ENCODE assay signal across 17 cellular contexts in the genomic region with DNA sequence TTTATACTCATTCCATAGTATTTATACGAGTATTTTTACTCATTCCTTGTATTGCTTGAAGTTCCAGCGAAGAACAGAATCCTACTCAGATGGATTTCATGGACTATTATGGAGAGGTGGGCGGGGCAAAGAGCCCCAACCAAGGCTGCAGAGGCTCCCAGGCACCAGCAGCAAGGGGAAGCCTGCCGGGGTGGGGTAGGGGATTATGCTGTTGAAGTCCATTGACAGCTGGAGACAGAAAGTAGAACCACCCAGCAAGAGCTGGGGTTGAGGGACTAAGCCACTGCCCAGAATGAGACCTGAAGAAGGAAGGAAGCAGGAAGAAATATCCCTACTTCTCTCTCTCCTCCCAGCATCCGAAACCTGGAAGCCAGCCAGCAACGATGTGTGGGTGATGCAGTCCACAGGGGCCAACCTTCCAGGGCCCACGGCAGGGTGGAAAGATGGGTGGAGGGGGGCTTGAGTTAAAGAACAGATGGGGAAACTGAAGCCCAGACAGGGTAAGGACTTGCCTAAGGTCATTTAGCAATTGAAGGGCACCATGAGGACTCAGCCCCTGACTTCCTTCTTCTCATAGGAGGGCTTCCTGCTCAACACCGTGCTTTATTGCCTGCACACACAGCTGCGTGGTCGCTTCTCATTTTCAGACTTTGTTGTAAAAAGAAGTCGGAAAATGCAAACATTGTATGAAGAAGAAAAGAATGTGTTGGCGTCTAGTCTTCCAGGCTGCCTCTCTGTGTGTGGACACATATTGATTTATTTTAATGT. TPM values are rescaled to one million over a fixed set of nuclear protein-coding genes. Genes with fewer than 3 reads are reported as not detected.
A peak's percentile ranks its signal among the peaks of the same experiment; 100 is the strongest.
DNase-seq lines count a peak whose midpoint lies in the region; ATAC-seq and TF ChIP-seq lines count a peak whose summit lies in the region.
"Had no signal": no experiment of that assay in that cellular context is flagged by ENCODE, and none has a peak within 500 bp of the region (broad histone marks: within the 10 kb centered on the region; RNA-seq: fewer than 3 reads in every experiment).

No MANE protein-coding gene starts in this region.

- peak overlapping the region; percentile 88 for H2AK5ac ChIP-seq in mesendoderm (ENCODE audit: low read length)

- no peak for TF ChIP-seq CTCF in CD8-positive, alpha-beta T cell (IDR thresholded peaks at IDR 0.05)
- no peak for TF ChIP-seq CTCF in endothelial cell (IDR thresholded peaks at IDR 0.05; ENCODE audit: unreplicated experiment)

- DNase-seq in CD8-positive, alpha-beta T cell: no peak
- DNase-seq in HT-29 (ENCODE audit: low spot score) (peak; percentile 43), OCI-M1 (lab: John Stamatoyannopoulos, UW) (peak; percentile 26), mesendoderm (peak; percentile 46), mucosa of gallbladder (ENCODE audit: low spot score) (no peak), endothelial cell (ENCODE audit: low spot score) (no peak)
- DNase-seq: activated CD4-positive, alpha-beta T cell treated with anti-CD3 and anti-CD28 coated beads for 4 hours; activated T-cell treated with anti-CD3 and anti-CD28 coated beads, Interleukin-2, amount 50 U/mL, for 72 hours; COR-L47; effector CD8-positive, alpha-beta T cell; GM23248; naive B cell had no signal

- no peaks in the 10 kb centered on the region for H3K79me1 ChIP-seq in mesendoderm (ENCODE audit: low read length)

- no peak overlapping the region for H3K4ac ChIP-seq in mesendoderm (ENCODE audit: low read depth, low read length)

- peak overlapping the region; percentile 73 for H3K56ac ChIP-seq in mesendoderm (ENCODE audit: low read length)

- intact Hi-C loops in CD8-positive, alpha-beta T cell (cut with DNase I, micrococcal nuclease): loop anchor here in 1 of 2 experiments (5.0 kb wide), 1 partner anchor 97 kb away; no protein-coding TSS in a partner anchor

- peak overlapping the region; percentile 83 for H2BK120ac ChIP-seq in mesendoderm (ENCODE audit: low read depth, low read length)

- peaks cover 10% of the 10 kb centered on the region for H3K4me1 ChIP-seq in CD8-positive, alpha-beta T cell (ENCODE audit: insufficient read depth, low read length)
- H3K4me1 ChIP-seq in mesendoderm (ENCODE audit: control insufficient read depth, low read depth, low read length): peaks cover 22% of the 10 kb centered on the region
- H3K4me1 ChIP-seq: right atrium auricular region had no signal

- ATAC-seq in CD8-positive, alpha-beta T cell: no peak
- no peak for ATAC-seq in HG03025 (IDR thresholded peaks at IDR 0.05; ENCODE audit: low FRiP score, unreplicated experiment)

- H3K27ac Mint-ChIP-seq in CD8-positive, alpha-beta T cell: no peak overlapping the region
- no peak overlapping the region for H3K27ac Mint-ChIP-seq in endothelial cell (ENCODE audit: unreplicated experiment)
- H3K27ac Mint-ChIP-seq: activated T-cell treated with anti-CD3 and anti-CD28 coated beads, Interleukin-2, amount 50 U/mL, for 72 hours had no signal

- peaks cover 9% of the 10 kb centered on the region for H3K4me1 Mint-ChIP-seq in CD8-positive, alpha-beta T cell (ENCODE audit: low read depth)
- H3K4me1 Mint-ChIP-seq in endothelial cell (ENCODE audit: unreplicated experiment): no peaks in the 10 kb centered on the region

- H3K36me3 Mint-ChIP-seq in CD8-positive, alpha-beta T cell: no peaks in the 10 kb centered on the region
- no peaks in the 10 kb centered on the region for H3K36me3 Mint-ChIP-seq in endothelial cell (ENCODE audit: low read depth, unreplicated experiment)
- H3K36me3 Mint-ChIP-seq: naive B cell had no signal

- no peak overlapping the region for H3K4me2 ChIP-seq in mesendoderm (ENCODE audit: low read length)

- H3K4me3 ChIP-seq in CD8-positive, alpha-beta T cell (ENCODE audit: low read depth, low read length): no peak overlapping the region
- H3K4me3 ChIP-seq in mesendoderm (ENCODE audit: low read length): no peak overlapping the region
- H3K4me3 ChIP-seq: GM23248, right atrium auricular region had no signal

- no peak overlapping the region for H2BK15ac ChIP-seq in mesendoderm (replicated peaks; ENCODE audit: low read depth)

- no peak overlapping the region for H3K27ac ChIP-seq in CD8-positive, alpha-beta T cell (ENCODE audit: low read depth, low read length)
- no peak overlapping the region for H3K27ac ChIP-seq in mesendoderm (ENCODE audit: low read depth, low read length)
- H3K27ac ChIP-seq: GM23248, right atrium auricular region had no signal

- no peak overlapping the region for H4K5ac ChIP-seq in mesendoderm (ENCODE audit: low read length)

- peak overlapping the region; percentile 69 for H2BK5ac ChIP-seq in mesendoderm (ENCODE audit: low read length)

- no peak overlapping the region for H3K23ac ChIP-seq in mesendoderm (ENCODE audit: low read length)

- no peaks in the 10 kb centered on the region for H3K27me3 Mint-ChIP-seq in CD8-positive, alpha-beta T cell (ENCODE audit: low read depth)
- no peaks in the 10 kb centered on the region for H3K27me3 Mint-ChIP-seq in endothelial cell (ENCODE audit: unreplicated experiment)

- H3K9me3 ChIP-seq in CD8-positive, alpha-beta T cell (ENCODE audit: low read length): no peaks in the 10 kb centered on the region
- H3K9me3 ChIP-seq: right atrium auricular region had no signal

- no peaks in the 10 kb centered on the region for H3K79me2 ChIP-seq in mesendoderm (ENCODE audit: control insufficient read depth, insufficient read depth, low read length)

- CTCF ChIA-PET in CD8-positive, alpha-beta T cell (lab: Charles Lee): interaction anchor here (1.3 kb wide), 1 partner anchor 12 kb away, joined by 3 read pairs; no protein-coding TSS in a partner anchor

- H3K27me3 ChIP-seq in CD8-positive, alpha-beta T cell (ENCODE audit: insufficient read depth, low read length): no peaks in the 10 kb centered on the region
- no peaks in the 10 kb centered on the region for H3K27me3 ChIP-seq in mesendoderm (ENCODE audit: insufficient read depth, low read length, poor library complexity)
- H3K27me3 ChIP-seq: right atrium auricular region had no signal

- WGBS in mesendoderm (ENCODE audit: extremely low coverage, insufficient coverage, low lambda C conversion rate): no CpG with 5 or more reads among the region's 12 CpGs

- peak overlapping the region; percentile 23 for H3K9ac ChIP-seq in mesendoderm (ENCODE audit: low read length)
- H3K9ac ChIP-seq: GM23248 had no signal

- no peaks in the 10 kb centered on the region for H3K9me3 Mint-ChIP-seq in CD8-positive, alpha-beta T cell
- no peaks in the 10 kb centered on the region for H3K9me3 Mint-ChIP-seq in endothelial cell (ENCODE audit: unreplicated experiment)
- H3K9me3 Mint-ChIP-seq: activated T-cell treated with anti-CD3 and anti-CD28 coated beads, Interleukin-2, amount 50 U/mL, for 72 hours had no signal

- no peaks in the 10 kb centered on the region for H3K36me3 ChIP-seq in CD8-positive, alpha-beta T cell (ENCODE audit: insufficient read depth, low read length)
- H3K36me3 ChIP-seq in mesendoderm (ENCODE audit: control insufficient read depth, insufficient read depth, low read length): no peaks in the 10 kb centered on the region
- H3K36me3 ChIP-seq: right atrium auricular region had no signal

- POLR2A ChIA-PET in CD8-positive, alpha-beta T cell (lab: Charles Lee): no interaction called here

- H3K4me3 Mint-ChIP-seq in CD8-positive, alpha-beta T cell: peak overlapping the region; percentile 37
- no peak overlapping the region for H3K4me3 Mint-ChIP-seq in endothelial cell (ENCODE audit: unreplicated experiment)
- H3K4me3 Mint-ChIP-seq: activated T-cell treated with anti-CD3 and anti-CD28 coated beads, Interleukin-2, amount 50 U/mL, for 72 hours had no signal

- peak overlapping the region; percentile 19 for H3K18ac ChIP-seq in mesendoderm (ENCODE audit: low read length)

- no peak overlapping the region for H4K8ac ChIP-seq in mesendoderm (ENCODE audit: low read depth, low read length)

RNA-seq across cellular contexts. Expression of a gene that starts 18.3 kb away (rescaled TPM):
- not detected for total RNA-seq in CD8-positive, alpha-beta T cell
- total RNA-seq in HT-29 (2014; rRNA removed; shearing (Covaris generic)): not detected in 2 replicates
- not detected for polyA plus RNA-seq in mesendoderm (2013, experiment 1 of 2)
- polyA plus RNA-seq in mesendoderm (2013, experiment 2 of 2): not detected
- total RNA-seq in mucosa of gallbladder: not detected
- not detected for total RNA-seq in endothelial cell (ENCODE audit: unreplicated experiment)
- total RNA-seq: activated T-cell treated with anti-CD3 and anti-CD28 coated beads, Interleukin-2, amount 50 U/mL, for 72 hours; astrocyte; GM23248; kidney epithelial cell; right atrium auricular region; subcutaneous adipose tissue had no signal
- polyA plus RNA-seq: GM23248 had no signal

Comparison
In these comparisons a context has a peak if more than half of its experiments do, and no peak if none do; other contexts are left out.
1. DNase-seq: peak in HT-29 (single experiment), OCI-M1 (single experiment) and mesendoderm (single experiment); none in CD8-positive, alpha-beta T cell (0 of 7), mucosa of gallbladder (single experiment) and endothelial cell (single experiment).